Comparison of ENCODE assay signal across 1 cellular context in genomic region chr2:145731467-145731866, GRCh38.
TF ChIP-seq lines count a peak whose summit lies in the region.

No MANE protein-coding gene starts in this region.

TF ChIP-seq in GM23338, 12 proteins besides CTCF, POLR2A, EP300 and RAD21 (continued from another document):
- TF ChIP-seq ZNF462 (CRISPR knock-in tag; IDR thresholded peaks at IDR 0.05) (no peak), EZH2 (IDR thresholded peaks at IDR 0.05; ENCODE audit: low read depth, unreplicated experiment) (no peak), ZNF114 (CRISPR knock-in tag; IDR thresholded peaks at IDR 0.05) (no peak), NANOG (IDR thresholded peaks at IDR 0.05; ENCODE audit: borderline replicate concordance) (no peak), EZH2phosphoT487 (IDR thresholded peaks at IDR 0.05; ENCODE audit: unreplicated experiment) (no peak), JUNB (IDR thresholded peaks at IDR 0.05; ENCODE audit: unreplicated experiment) (no peak)
